In genomic region chr17:67157732-67158639, GRCh38 we compare ENCODE assay signal across 1 cellular context.
TF ChIP-seq lines count a peak whose summit lies in the region.

No MANE protein-coding gene starts in this region.

TF ChIP-seq in H1, 55 proteins besides CTCF, POLR2A, EP300 and RAD21 (continued from another document):
- no peak for TF ChIP-seq CHD7 (IDR thresholded peaks at IDR 0.05; ENCODE audit: insufficient replicate concordance, low read length)
